Comparison of ENCODE assay signal across 20 cellular contexts in genomic region chr7:98816925-98817710, GRCh38. TPM values are rescaled to one million over a fixed set of nuclear protein-coding genes. Genes with fewer than 3 reads are reported as not detected.
"Had no signal": no experiment of that assay in that cellular context is flagged by ENCODE, and none has a peak within 500 bp of the region (broad histone marks: within the 10 kb centered on the region; RNA-seq: fewer than 3 reads in every experiment).

No MANE protein-coding gene starts in this region.

- H3K36me3 ChIP-seq: left lung had no signal

- H3K36me3 Mint-ChIP-seq: activated naive CD8-positive, alpha-beta T cell treated with anti-CD3 and anti-CD28 coated beads for 36 hours; immature natural killer cell; mesothelial cell of epicardium; naive thymus-derived CD8-positive, alpha-beta T cell had no signal

- ATAC-seq: activated CD4-positive, alpha-beta T cell treated with anti-CD3 and anti-CD28 coated beads for 36 hours; activated T-cell treated with anti-CD3 and anti-CD28 coated beads, Interleukin-2, amount 50 U/mL, for 4 hours; left lung; naive thymus-derived CD8-positive, alpha-beta T cell had no signal

- H3K4me1 ChIP-seq: left lung had no signal

- H3K4me3 ChIP-seq: left lung had no signal

- H3K9me3 Mint-ChIP-seq: activated B cell treated with CpG ODN at 0.5 μM for 24 hours; activated naive CD8-positive, alpha-beta T cell treated with anti-CD3 and anti-CD28 coated beads for 36 hours; activated T-cell treated with anti-CD3 and anti-CD28 coated beads, Interleukin-2, amount 50 U/mL, for 4 hours; activated T-helper 2 cell treated with anti-CD3 and anti-CD28 coated beads, Interferon-gamma antibody, Interleukin-2, Interleukin-4, amounts not matched to agents 10 μg/mL and 5 μg/mL and 100 μg/mL, durations not matched to agents 14 hours and 24 hours and 36 hours; naive thymus-derived CD8-positive, alpha-beta T cell; T-helper 1 cell treated with Interleukin-12 subunit alpha and Interleukin-12 subunit beta and Interleukin-4 antibody, amounts not matched to agents 30 μg/mL and 1 μg/mL, for 36 hours had no signal

- H3K27me3 ChIP-seq: left lung had no signal

- H3K4me1 Mint-ChIP-seq: activated B cell treated with CpG ODN at 0.5 μM for 24 hours; activated CD4-positive, alpha-beta T cell treated with anti-CD3 and anti-CD28 coated beads for 36 hours; activated naive CD8-positive, alpha-beta T cell treated with anti-CD3 and anti-CD28 coated beads for 36 hours; immature natural killer cell had no signal

- H3K9me3 ChIP-seq: left lung had no signal

- DNase-seq: activated B cell treated with CpG ODN at 0.5 μM for 24 hours; activated CD4-positive, alpha-beta T cell treated with anti-CD3 and anti-CD28 coated beads for 36 hours; activated CD4-positive, alpha-beta T cell treated with anti-CD3 and anti-CD28 coated beads, Interleukin-2, amount 50 U/mL, for 48 hours; activated CD8-positive, alpha-beta memory T cell treated with anti-CD3 and anti-CD28 coated beads, Interleukin-2, amount 50 U/mL, for 48 hours; activated naive CD4-positive, alpha-beta T cell; activated naive CD8-positive, alpha-beta T cell treated with anti-CD3 and anti-CD28 coated beads for 36 hours; activated T-cell treated with anti-CD3 and anti-CD28 coated beads, Interleukin-2, amount 50 U/mL, for 4 hours; immature natural killer cell; mammary epithelial cell; naive thymus-derived CD8-positive, alpha-beta T cell; retina; stimulated activated CD4-positive, alpha-beta T cell treated with anti-CD3 and anti-CD28 coated beads, Interleukin-4, amount 100 ng/mL, for 24 hours; stimulated activated naive CD4-positive, alpha-beta T cell treated with Interleukin-2 at 50 U/mL for 16 hours had no signal

- H3K27ac ChIP-seq: epithelial cell of prostate, left lung had no signal

- H3K27me3 Mint-ChIP-seq: activated naive CD8-positive, alpha-beta T cell treated with anti-CD3 and anti-CD28 coated beads for 36 hours had no signal

- H3K27ac Mint-ChIP-seq: activated B cell treated with CpG ODN at 0.5 μM for 24 hours; activated CD4-positive, alpha-beta T cell treated with anti-CD3 and anti-CD28 coated beads for 36 hours; activated naive CD8-positive, alpha-beta T cell treated with anti-CD3 and anti-CD28 coated beads for 36 hours; activated T-helper 2 cell treated with anti-CD3 and anti-CD28 coated beads, Interferon-gamma antibody, Interleukin-2, Interleukin-4, amounts not matched to agents 10 μg/mL and 5 μg/mL and 100 μg/mL, durations not matched to agents 14 hours and 24 hours and 36 hours; immature natural killer cell; mesothelial cell of epicardium; naive thymus-derived CD8-positive, alpha-beta T cell; progenitor cell of endocrine pancreas; T-helper 1 cell treated with Interleukin-12 subunit alpha and Interleukin-12 subunit beta and Interleukin-4 antibody, amounts not matched to agents 30 μg/mL and 1 μg/mL, for 36 hours had no signal

- H3K4me3 Mint-ChIP-seq: activated B cell treated with CpG ODN at 0.5 μM for 24 hours; activated CD4-positive, alpha-beta T cell treated with anti-CD3 and anti-CD28 coated beads for 36 hours; activated naive CD8-positive, alpha-beta T cell treated with anti-CD3 and anti-CD28 coated beads for 36 hours; activated T-cell treated with anti-CD3 and anti-CD28 coated beads, Interleukin-2, amount 50 U/mL, for 4 hours; immature natural killer cell; mesothelial cell of epicardium; naive thymus-derived CD8-positive, alpha-beta T cell; T-helper 1 cell treated with Interleukin-12 subunit alpha and Interleukin-12 subunit beta and Interleukin-4 antibody, amounts not matched to agents 30 μg/mL and 1 μg/mL, for 36 hours had no signal

RNA-seq across cellular contexts. Expression of gene TMEM130, which starts 52.7 kb away (rescaled TPM):
- total RNA-seq: activated CD8-positive, alpha-beta memory T cell treated with anti-CD3 and anti-CD28 coated beads for 36 hours; activated naive CD8-positive, alpha-beta T cell treated with anti-CD3 and anti-CD28 coated beads for 36 hours; activated T-cell treated with anti-CD3 and anti-CD28 coated beads, Interleukin-2, amount 50 U/mL, for 4 hours; activated T-helper 2 cell treated with anti-CD3 and anti-CD28 coated beads, Interferon-gamma antibody, Interleukin-2, Interleukin-4, amounts not matched to agents 10 μg/mL and 5 μg/mL and 100 μg/mL, durations not matched to agents 14 hours and 24 hours and 36 hours; mammary epithelial cell; naive thymus-derived CD8-positive, alpha-beta T cell had no signal
- polyA plus RNA-seq: immature natural killer cell; mammary epithelial cell; naive thymus-derived CD8-positive, alpha-beta T cell had no signal
